Comparison of ENCODE assay signal across 8 cellular contexts in genomic region chr17:40035162-40035559, GRCh38. TPM values are rescaled to one million over a fixed set of nuclear protein-coding genes. Genes with fewer than 3 reads are reported as not detected.
DNase-seq lines count a peak whose midpoint lies in the region; ATAC-seq and TF ChIP-seq lines count a peak whose summit lies in the region.

No MANE protein-coding gene starts in this region.

- intact Hi-C loops in A673 (cut with micrococcal nuclease; ENCODE audit: unreplicated experiment): loop anchor here (10.0 kb wide), 1 partner anchor 50 kb away; no protein-coding TSS in a partner anchor
- intact Hi-C loops in head of caudate nucleus (cut with DNase I): no loop called here
- intact Hi-C loops in sciatic nerve (cut with DNase I): no loop called here

- H3K4me1 ChIP-seq in A673 (ENCODE audit: insufficient read depth, low read length, poor library complexity, severe bottlenecking): no peaks in the 10 kb centered on the region
- H3K4me1 ChIP-seq in RWPE2 (ENCODE audit: insufficient read depth, poor library complexity, severe bottlenecking): no peaks in the 10 kb centered on the region

- POLR2A ChIA-PET in A673 (lab: Charles Lee; ENCODE audit: low non-redundant PET): no interaction called here

- H3K27me3 ChIP-seq in A673 (replicated peaks; ENCODE audit: insufficient read depth, low read depth, low read length, poor library complexity): no peaks in the 10 kb centered on the region
- H3K27me3 ChIP-seq in RWPE2 (ENCODE audit: insufficient read depth, poor library complexity, severe bottlenecking): no peaks in the 10 kb centered on the region

- CTCF ChIA-PET in A673 (lab: Charles Lee): interaction anchor here (0.6 to 0.9 kb wide), 7 partner anchors 14 to 485 kb away, joined by 3 to 13 read pairs (median 4); no protein-coding TSS in a partner anchor

- peak; percentile 71 for TF ChIP-seq CTCF in A673 (conservative IDR thresholded peaks at IDR 0.05; ENCODE audit: low read depth, low read length)
- peak; percentile 54 for TF ChIP-seq CTCF in GM12872 (IDR thresholded peaks at IDR 0.05; ENCODE audit: insufficient read depth, low read depth, low read length)
- peak; percentile 20 for TF ChIP-seq CTCF in RWPE2 (IDR thresholded peaks at IDR 0.05; ENCODE audit: poor library complexity, severe bottlenecking)

- H3K4me3 ChIP-seq in A673 (ENCODE audit: low read depth, low read length, poor library complexity, severe bottlenecking) (no peak overlapping the region), RWPE2 (ENCODE audit: severe bottlenecking) (no peak overlapping the region)

- H3K36me3 ChIP-seq in A673 (ENCODE audit: insufficient read depth, low read length, poor library complexity, severe bottlenecking) (no peaks in the 10 kb centered on the region), RWPE2 (ENCODE audit: low read depth) (peaks cover 38% of the 10 kb centered on the region)

- DNase-seq in A673 (ENCODE audit: low spot score) (peak; percentile 53), RWPE2 (ENCODE audit: low spot score) (no peak), head of caudate nucleus (peak in 39 of 42 donors; percentile 17 to 74 (median 48)), sciatic nerve (ENCODE audit: low spot score) (no peak)
- no peak for DNase-seq in stimulated activated CD4-positive, alpha-beta T cell treated with anti-CD3 and anti-CD28 coated beads, Interleukin-2, amount 100 ng/mL, for 48 hours
- no peak for DNase-seq in stimulated activated CD4-positive, alpha-beta T cell treated with anti-CD3 and anti-CD28 coated beads, Interleukin-4, amount 100 ng/mL, for 1 hour

- BruUV-seq in A673 (replicated peaks; lab: Mats Ljungman, UMichigan): no TSS peak

- H3K9me3 ChIP-seq in A673 (ENCODE audit: low read depth, low read length, poor library complexity, severe bottlenecking) (no peaks in the 10 kb centered on the region), RWPE2 (ENCODE audit: severe bottlenecking) (no peaks in the 10 kb centered on the region)

- ATAC-seq in RWPE2 (ENCODE audit: low read depth): no peak
- no peak for ATAC-seq in GM21360 (IDR thresholded peaks at IDR 0.05; ENCODE audit: unreplicated experiment)
- ATAC-seq in sciatic nerve: no peak

- H3K27ac ChIP-seq in A673 (ENCODE audit: low read depth, low read length, poor library complexity, severe bottlenecking): no peak overlapping the region
- H3K27ac ChIP-seq in RWPE2 (ENCODE audit: poor library complexity, severe bottlenecking): no peak overlapping the region

RNA-seq across cellular contexts. Expression of gene MED24, which starts 19.0 kb away (rescaled TPM):
- total RNA-seq in A673 (2021): 48.7 and 50.7 TPM in 2 replicates
- total RNA-seq in sciatic nerve: 74.7 TPM

RNA-seq across cellular contexts. Expression of gene CSF3, which starts 19.9 kb away (rescaled TPM):
- total RNA-seq in A673 (2021) (not detected in 2 replicates), sciatic nerve (2.3 TPM)

RNA-seq across cellular contexts. Expression of gene THRA, which starts 27.6 kb away (rescaled TPM):
- 14.5 and 18.7 TPM in 2 replicates for total RNA-seq in A673 (2021)
- 72.0 TPM for total RNA-seq in sciatic nerve

RNA-seq across cellular contexts. Expression of gene PSMD3, which starts 54.6 kb away (rescaled TPM):
- total RNA-seq in A673 (2021) (161 and 168 TPM in 2 replicates), sciatic nerve (68.7 TPM)

Comparison
In these comparisons a context has a peak if more than half of its experiments do, and no peak if none do; other contexts are left out.
1. DNase-seq: peak in A673 (single experiment) and head of caudate nucleus (39 of 42); none in RWPE2 (single experiment), stimulated activated CD4-positive, alpha-beta T cell treated with anti-CD3 and anti-CD28 coated beads, Interleukin-2, amount 100 ng/mL, for 48 hours (0 of 2), sciatic nerve (single experiment) and stimulated activated CD4-positive, alpha-beta T cell treated with anti-CD3 and anti-CD28 coated beads, Interleukin-4, amount 100 ng/mL, for 1 hour (single experiment).
2. CTCF ChIP-seq: peak in every context shown above with its lines; median percentile 71 in A673; 54 in GM12872; 20 in RWPE2.